8 cellular contexts compared by ENCODE assay signal in the genomic region with DNA sequence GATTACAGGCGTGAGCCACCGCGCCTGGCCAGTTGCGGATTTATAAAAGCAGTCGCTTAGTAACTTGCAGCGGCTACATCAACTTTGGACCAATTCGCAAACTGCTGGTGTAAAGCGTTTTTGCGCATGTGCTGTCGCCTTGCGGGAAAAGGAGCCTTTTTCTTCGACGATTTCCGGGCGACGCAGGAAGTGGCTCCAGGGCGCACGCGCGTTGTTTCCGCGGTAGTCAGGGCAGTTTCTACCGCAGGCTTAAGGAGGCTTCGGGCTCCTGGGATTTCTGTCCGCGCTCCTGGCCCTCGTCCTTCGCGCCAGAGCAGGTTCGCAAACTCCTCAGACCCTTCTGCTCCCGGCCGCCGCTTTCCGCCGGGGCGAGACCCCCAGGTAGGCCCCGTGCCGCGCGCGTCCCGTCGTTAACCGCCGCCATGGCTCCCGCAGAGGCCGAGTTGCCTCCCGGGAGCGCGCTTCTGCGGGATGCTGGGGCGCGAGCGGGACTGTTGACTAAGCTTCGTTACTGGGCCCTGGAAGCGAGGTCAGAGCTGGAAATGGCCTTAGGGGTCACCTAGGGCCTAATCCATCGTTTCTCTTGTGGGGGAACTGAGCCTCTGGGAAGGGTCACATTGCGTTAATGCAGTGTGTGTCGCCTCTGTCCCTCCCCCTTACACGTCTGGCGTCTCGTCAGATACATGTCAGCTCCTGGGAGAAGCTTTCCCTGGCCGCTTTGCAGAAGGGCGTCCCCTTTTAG.
DNase-seq lines count a peak whose midpoint lies in the region; ATAC-seq and FAIRE-seq lines count a peak whose summit lies in the region.

Gene RAE1 (plus strand): TSS at position 214 of the 742 bp plus-strand sequence. CDS start 2,784 bp downstream, outside the sequence.

- FAIRE-seq in islet of Langerhans (lab: Jason Lieb, UNC), result peak; percentile 62

- H3K36me3 ChIP-seq in ACC112 (ENCODE audit: insufficient read depth, low read length), result peaks cover 28% of the 10 kb centered on the region

- no peaks in the 10 kb centered on the region for H3K27me3 ChIP-seq in ACC112 (ENCODE audit: insufficient read depth, low read length)

- peak within 1 kb of the TSS; percentile 92 for H3K4me3 ChIP-seq in ACC112 (ENCODE audit: low read depth, low read length)

- ATAC-seq in GM18870 (IDR thresholded peaks at IDR 0.05; ENCODE audit: unreplicated experiment) (peak; percentile 59), HG03196 (IDR thresholded peaks at IDR 0.05; ENCODE audit: unreplicated experiment) (peak; percentile 72)

- H3K4me1 ChIP-seq in ACC112 (ENCODE audit: control insufficient read depth, insufficient read depth, low read length, unreplicated experiment), result peaks cover 17% of the 10 kb centered on the region

- peak within 1 kb of the TSS; percentile 5 for H2AFZ ChIP-seq in ACC112 (ENCODE audit: low read length, unreplicated experiment)

- H3K27ac ChIP-seq in ACC112 (ENCODE audit: low read depth, low read length) (peak within 1 kb of the TSS; percentile 64), caudate nucleus (ENCODE audit: low read depth, low read length) (peak within 1 kb of the TSS; percentile 76)

- peaks cover 29% of the 10 kb centered on the region for H3K79me2 ChIP-seq in ACC112 (ENCODE audit: control insufficient read depth, insufficient read depth, low read length, unreplicated experiment)

- DNase-seq in NCI-H345 treated with DMSO at 0.1 percent for 48 hours (lab: John Stamatoyannopoulos, UW; ENCODE audit: unreplicated experiment) (peak; percentile 85), caudate nucleus (lab: John Stamatoyannopoulos, UW) (peak; percentile 39 to 93 (median 84))
- DNase-seq in activated CD4-positive, CD25-positive, alpha-beta regulatory T cell (lab: John Stamatoyannopoulos, UW), result peak; percentile 58 to 81 (median 78)
- DNase-seq in stimulated activated CD4-positive, alpha-beta T cell treated with anti-CD3 and anti-CD28 coated beads, Interleukin-12 subunit alpha, Interleukin-12 subunit beta, amount 100 ng/mL, for 24 hours (ENCODE audit: low read depth in 2 of 2), result peak; percentile 81 to 86

Comparison
In these comparisons a context has a peak if more than half of its experiments do, and no peak if none do; other contexts are left out.
1. Peak in every context shown above with its lines: DNase-seq, ATAC-seq, H3K4me3 ChIP-seq and H3K27ac ChIP-seq.